8 cellular contexts compared by ENCODE assay signal in genomic region chr9:4299006-4299795, GRCh38. TPM values are rescaled to one million over a fixed set of nuclear protein-coding genes. Genes with fewer than 3 reads are reported as not detected.
DNase-seq lines count a peak whose midpoint lies in the region; ATAC-seq, FAIRE-seq and TF ChIP-seq lines count a peak whose summit lies in the region.

No MANE protein-coding gene starts in this region.

- TF ChIP-seq CTCF in GM13976 (IDR thresholded peaks at IDR 0.05; ENCODE audit: borderline replicate concordance, control extremely low read depth, extremely low read depth, insufficient read depth, missing control alignments) (no peak), Peyer's patch (IDR thresholded peaks at IDR 0.05) (no peak), brain microvascular endothelial cell (IDR thresholded peaks at IDR 0.05; ENCODE audit: low read depth, low read length, missing control alignments) (no peak), keratinocyte (optimal IDR thresholded peaks at IDR 0.05 in 1 of 3, IDR thresholded peaks at IDR 0.05 in 1 of 3, conservative IDR thresholded peaks at IDR 0.05 in 1 of 3; ENCODE audit: extremely low read depth in 1 of 3, insufficient read depth in 2 of 3, low read length in 3 of 3) (no peak), spleen (IDR thresholded peaks at IDR 0.05 in 8 of 11, conservative IDR thresholded peaks at IDR 0.05 in 3 of 11) (no peak)

- in situ Hi-C loops in GM13976 (cut with MboI; ENCODE audit: low sequenced_read_pairs, unreplicated experiment): no loop called here
- in situ Hi-C loops in brain microvascular endothelial cell (cut with HindIII; ENCODE audit: low pct_ligation_motif_present, low sequenced_read_pairs): no loop called here

- WGBS in spleen, 5 donors: 0 to 2% (median 0%) methylated on average over 53 to 60 of the region's 60 CpGs

- intact Hi-C loops in spleen (cut with DNase I; ENCODE audit: low total_unique reads): no loop called here

- H4K20me1 ChIP-seq in keratinocyte (ENCODE audit: control insufficient read depth, extremely low read depth, insufficient read depth, low read length): no peaks in the 10 kb centered on the region

- peak overlapping the region; percentile 48 to 86 (median 70) for H3K4me3 ChIP-seq in Peyer's patch
- H3K4me3 ChIP-seq in brain microvascular endothelial cell (ENCODE audit: low read depth, low read length): peak overlapping the region; percentile 85
- peak overlapping the region; percentile 44 to 83 (median 80) for H3K4me3 ChIP-seq in keratinocyte (ENCODE audit: control insufficient read depth in 2 of 3, extremely low read depth in 1 of 3, insufficient read depth in 2 of 3, low read depth in 1 of 3, low read length in 3 of 3)
- H3K4me3 ChIP-seq in spleen: peak overlapping the region; percentile 54 to 88 (median 74)

- DNase-seq in GM13976 (ENCODE audit: low spot score): peak; percentile 51
- DNase-seq in Peyer's patch: peak in 2 of 3 donors; percentile 47 to 58
- DNase-seq in brain microvascular endothelial cell: peak; percentile 46
- no peak for DNase-seq in keratinocyte (ENCODE audit: low read depth, low spot score)
- peak; percentile 76 for DNase-seq in spleen

- H3K36me3 ChIP-seq in Peyer's patch (no peaks in the 10 kb centered on the region), brain microvascular endothelial cell (replicated peaks) (no peaks in the 10 kb centered on the region), keratinocyte (ENCODE audit: control insufficient read depth in 2 of 2, extremely low read depth in 1 of 2, insufficient read depth in 2 of 2, low read length in 2 of 2) (no peaks in the 10 kb centered on the region), spleen (no peaks in the 10 kb centered on the region)

- no peaks in the 10 kb centered on the region for H3K79me2 ChIP-seq in keratinocyte (ENCODE audit: control insufficient read depth, insufficient read depth, low read length)

- peak overlapping the region; percentile 97 for H3K4me2 ChIP-seq in keratinocyte (ENCODE audit: control insufficient read depth, extremely low read depth, insufficient read depth, low read depth, low read length)

- H3K4me1 ChIP-seq in Peyer's patch: peaks cover 0 to 15% (median 0%) of the 10 kb centered on the region in 4 donors
- peaks cover 41% of the 10 kb centered on the region for H3K4me1 ChIP-seq in keratinocyte (ENCODE audit: control insufficient read depth, extremely low read depth, insufficient read depth, low read length)
- peaks cover 0 to 55% (median 31%) of the 10 kb centered on the region in 6 donors for H3K4me1 ChIP-seq in spleen

- H3K9me3 ChIP-seq in Peyer's patch: no peaks in the 10 kb centered on the region
- no peaks in the 10 kb centered on the region for H3K9me3 ChIP-seq in keratinocyte (ENCODE audit: control insufficient read depth, low read depth, low read length)
- H3K9me3 ChIP-seq in spleen: no peaks in the 10 kb centered on the region

- TF ChIP-seq POLR2A in Peyer's patch (IDR thresholded peaks at IDR 0.05) (no peak), spleen (IDR thresholded peaks at IDR 0.05) (peak in 1 of 3 donors; percentile 7)

- ATAC-seq in GM21360 (IDR thresholded peaks at IDR 0.05; ENCODE audit: unreplicated experiment) (no peak), GM18511 (IDR thresholded peaks at IDR 0.05; ENCODE audit: unreplicated experiment) (no peak), GM18520 (IDR thresholded peaks at IDR 0.05; ENCODE audit: unreplicated experiment) (no peak)

- peak overlapping the region; percentile 92 for H2AFZ ChIP-seq in keratinocyte (ENCODE audit: control insufficient read depth, low read length)

- peak overlapping the region; percentile 77 to 94 (median 80) for H3K27ac ChIP-seq in Peyer's patch
- H3K27ac ChIP-seq in brain microvascular endothelial cell: peak overlapping the region; percentile 95
- peak overlapping the region; percentile 70 for H3K27ac ChIP-seq in keratinocyte (ENCODE audit: control insufficient read depth, insufficient read depth, low read length)
- H3K27ac ChIP-seq in spleen: peak overlapping the region in 7 of 8 donors; percentile 59 to 88 (median 84)

- peak overlapping the region; percentile 78 for H3K9ac ChIP-seq in keratinocyte (ENCODE audit: control insufficient read depth, extremely low read depth, insufficient read depth, low read length)

- FAIRE-seq in keratinocyte (lab: Jason Lieb, UNC): no peak

- no peaks in the 10 kb centered on the region for H3K27me3 ChIP-seq in Peyer's patch
- no peaks in the 10 kb centered on the region for H3K27me3 ChIP-seq in brain microvascular endothelial cell (replicated peaks)
- no peaks in the 10 kb centered on the region for H3K27me3 ChIP-seq in keratinocyte (ENCODE audit: control insufficient read depth, extremely low read depth, insufficient read depth, low read length)
- peaks cover 0 to 78% (median 26%) of the 10 kb centered on the region in 7 donors for H3K27me3 ChIP-seq in spleen (replicated peaks in 1 of 7)

- H3K9me1 ChIP-seq in keratinocyte (ENCODE audit: control insufficient read depth, extremely low read depth, insufficient read depth, low read length): no peaks in the 10 kb centered on the region

- dilution Hi-C loops in keratinocyte (cut with MboI; ENCODE audit: extremely low pct_ligation_motif_present, low sequenced_read_pairs): no loop called here

RNA-seq across cellular contexts. Expression of gene GLIS3, which starts 0.7 kb away (rescaled TPM):
- 10 to 100 TPM; 24.2 to 50.1 (median 38.3) TPM for total RNA-seq in Peyer's patch
- polyA plus RNA-seq in keratinocyte: 0.08 to 0.45 TPM (median 0.33 TPM) in 3 replicates
- not detected for polyA plus RNA-seq in keratinocyte (2011; ENCODE audit: low read depth)
- polyA plus RNA-seq in keratinocyte (2011; cell fraction: cytosol; rRNA removed): 0.21 and 0.44 TPM in 2 replicates
- polyA plus RNA-seq in keratinocyte (2011; cell fraction: nucleus; rRNA removed): 0.55 and 1.2 TPM in 2 replicates
- 0.06 and 0.58 TPM in 2 replicates for polyA plus RNA-seq in keratinocyte (2012; ENCODE audit: low replicate concordance)
- polyA minus RNA-seq in keratinocyte: 6.4 to 7.5 TPM (median 6.8 TPM) in 3 replicates
- polyA minus RNA-seq in keratinocyte (2011; cell fraction: cytosol; rRNA and poly(A)+ RNA removed): not detected
- 6.0 and 6.4 TPM in 2 replicates for polyA minus RNA-seq in keratinocyte (2011; cell fraction: nucleus; rRNA and poly(A)+ RNA removed)
- 10 to 100 TPM; 17.3 to 54.4 (median 26.1) TPM for total RNA-seq in spleen
- polyA plus RNA-seq in spleen: 1 to 10 TPM in 1 of 3 donors, under 1 TPM in 2; 0.65 to 2.0 (median 0.83) TPM
